ENCODE assay signal across 7 cellular contexts in the genomic region with DNA sequence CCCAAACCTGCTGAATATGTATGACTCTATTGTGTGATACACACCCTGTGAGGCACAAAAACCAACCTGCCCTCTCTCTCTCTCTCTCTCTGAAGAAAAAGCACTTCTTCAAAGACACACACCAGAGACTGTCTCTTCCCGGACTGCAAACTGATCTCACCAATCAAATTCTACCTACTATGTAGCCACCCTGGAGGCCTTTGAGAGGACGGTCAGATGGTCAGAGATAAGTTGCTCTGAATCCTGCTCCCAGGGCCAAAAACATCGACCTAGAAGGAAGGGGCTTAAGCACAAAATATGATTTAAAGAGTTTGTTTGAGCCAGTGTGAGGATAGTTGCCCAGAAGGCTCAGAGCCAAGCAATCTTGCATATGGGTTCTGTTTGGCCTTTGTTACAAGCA. TPM values are rescaled to one million over a fixed set of nuclear protein-coding genes. Genes with fewer than 3 reads are reported as not detected.
"Had no signal": no experiment of that assay in that cellular context is flagged by ENCODE, and none has a peak within 500 bp of the region (broad histone marks: within the 10 kb centered on the region; RNA-seq: fewer than 3 reads in every experiment).

No MANE protein-coding gene starts in this region.

RNA-seq across cellular contexts. Expression of a gene that starts 59.2 kb away (rescaled TPM):
- total RNA-seq: activated CD8-positive, alpha-beta memory T cell treated with anti-CD3 and anti-CD28 coated beads, Interleukin-2, amount 10 ng/mL, durations not matched to agents 7 days and 5 days; activated naive CD4-positive, alpha-beta T cell treated with anti-CD3 and anti-CD28 coated beads, Interleukin-2, amount 50 U/mL, for 72 hours; activated T-cell treated with anti-CD3 and anti-CD28 coated beads, Interleukin-2, amount 50 U/mL, for 4 hours; activated T-helper 2 cell treated with anti-CD3 and anti-CD28 coated beads, Interferon-gamma antibody, Interleukin-2, Interleukin-4, amounts not matched to agents 10 μg/mL and 5 μg/mL and 100 μg/mL, durations not matched to agents 14 hours and 24 hours and 36 hours; cardiac muscle cell; OCI-LY7; RPMI7951 had no signal
